Comparison of ENCODE assay signal across 2 cellular contexts in the genomic region with DNA sequence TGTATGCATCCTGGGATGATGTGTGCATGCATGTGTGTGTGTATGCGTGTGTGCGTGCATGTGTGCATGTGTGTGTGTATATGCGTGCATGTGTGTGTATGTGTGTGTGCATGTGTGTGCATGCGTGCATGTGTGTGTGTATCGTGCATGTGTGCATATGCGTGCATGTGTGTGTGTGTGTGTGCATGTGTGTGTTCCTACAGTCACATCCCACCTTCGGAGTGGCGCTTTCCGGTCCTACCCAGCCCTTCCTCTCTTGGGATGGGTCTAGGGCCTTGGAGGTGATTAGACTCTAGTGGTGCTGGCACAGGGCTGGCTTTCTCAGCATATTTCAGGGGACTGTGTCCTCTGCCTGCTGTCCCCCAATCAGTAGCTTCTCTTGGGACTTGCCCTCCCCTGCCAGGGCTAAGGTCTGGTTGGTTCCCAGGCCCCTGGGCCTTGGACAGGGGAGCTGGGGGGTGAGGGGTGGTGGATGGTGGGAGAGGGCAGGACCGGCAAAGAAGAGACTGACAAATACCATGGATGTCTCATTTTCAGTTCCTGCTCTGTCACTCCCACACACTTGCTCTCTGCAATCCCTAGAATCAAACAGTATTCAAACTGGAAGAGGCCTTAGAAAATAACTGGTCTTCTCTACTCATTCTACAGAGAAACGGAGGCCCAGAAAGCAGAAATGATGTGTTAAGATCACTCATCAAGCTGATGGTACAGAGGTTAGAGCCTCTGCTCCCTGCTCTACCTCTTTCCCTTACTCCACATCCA.
TF ChIP-seq lines count a peak whose summit lies in the region.

No MANE protein-coding gene starts in this region.

TF ChIP-seq in GM12891, 5 proteins besides CTCF, POLR2A, EP300 and RAD21:
- TF ChIP-seq TAF1 (IDR thresholded peaks at IDR 0.05; ENCODE audit: low read depth, low read length) (no peak), POU2F2 (IDR thresholded peaks at IDR 0.05; ENCODE audit: low read depth, low read length) (no peak)

TF ChIP-seq in IMR-90, 13 proteins besides CTCF, POLR2A, EP300 and RAD21:
- TF ChIP-seq MXI1 (IDR thresholded peaks at IDR 0.05; ENCODE audit: borderline replicate concordance, low read depth, low read length) (no peak), RCOR1 (IDR thresholded peaks at IDR 0.05; ENCODE audit: insufficient replicate concordance, low read length) (no peak), NFE2L2 (IDR thresholded peaks at IDR 0.05; ENCODE audit: low read depth, low read length) (no peak), MAZ (IDR thresholded peaks at IDR 0.05; ENCODE audit: borderline replicate concordance, low read depth, low read length) (no peak), SMC3 (IDR thresholded peaks at IDR 0.05; ENCODE audit: low read depth, low read length) (no peak), BHLHE40 (IDR thresholded peaks at IDR 0.05; ENCODE audit: low read depth, low read length) (no peak), MAFK (IDR thresholded peaks at IDR 0.05; ENCODE audit: low read depth, low read length) (no peak), CEBPB (IDR thresholded peaks at IDR 0.05; ENCODE audit: low read depth, low read length) (no peak), CHD1 (IDR thresholded peaks at IDR 0.05; ENCODE audit: low read depth, low read length) (no peak), RFX5 (IDR thresholded peaks at IDR 0.05; ENCODE audit: low read depth, low read length) (no peak), FOS (IDR thresholded peaks at IDR 0.05; ENCODE audit: low read depth, low read length) (no peak)
- TF ChIP-seq, protein P1, sequence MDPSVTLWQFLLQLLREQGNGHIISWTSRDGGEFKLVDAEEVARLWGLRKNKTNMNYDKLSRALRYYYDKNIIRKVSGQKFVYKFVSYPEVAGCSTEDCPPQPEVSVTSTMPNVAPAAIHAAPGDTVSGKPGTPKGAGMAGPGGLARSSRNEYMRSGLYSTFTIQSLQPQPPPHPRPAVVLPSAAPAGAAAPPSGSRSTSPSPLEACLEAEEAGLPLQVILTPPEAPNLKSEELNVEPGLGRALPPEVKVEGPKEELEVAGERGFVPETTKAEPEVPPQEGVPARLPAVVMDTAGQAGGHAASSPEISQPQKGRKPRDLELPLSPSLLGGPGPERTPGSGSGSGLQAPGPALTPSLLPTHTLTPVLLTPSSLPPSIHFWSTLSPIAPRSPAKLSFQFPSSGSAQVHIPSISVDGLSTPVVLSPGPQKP (IDR thresholded peaks at IDR 0.05; ENCODE audit: borderline replicate concordance, low read depth, low read length): no peak
- TF ChIP-seq, protein P2, sequence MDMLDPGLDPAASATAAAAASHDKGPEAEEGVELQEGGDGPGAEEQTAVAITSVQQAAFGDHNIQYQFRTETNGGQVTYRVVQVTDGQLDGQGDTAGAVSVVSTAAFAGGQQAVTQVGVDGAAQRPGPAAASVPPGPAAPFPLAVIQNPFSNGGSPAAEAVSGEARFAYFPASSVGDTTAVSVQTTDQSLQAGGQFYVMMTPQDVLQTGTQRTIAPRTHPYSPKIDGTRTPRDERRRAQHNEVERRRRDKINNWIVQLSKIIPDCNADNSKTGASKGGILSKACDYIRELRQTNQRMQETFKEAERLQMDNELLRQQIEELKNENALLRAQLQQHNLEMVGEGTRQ (IDR thresholded peaks at IDR 0.05; ENCODE audit: low read depth, low read length): no peak
TF ChIP-seq in IMR-90: peak in this region for 0.
